14 cellular contexts compared by ENCODE assay signal in the genomic region with DNA sequence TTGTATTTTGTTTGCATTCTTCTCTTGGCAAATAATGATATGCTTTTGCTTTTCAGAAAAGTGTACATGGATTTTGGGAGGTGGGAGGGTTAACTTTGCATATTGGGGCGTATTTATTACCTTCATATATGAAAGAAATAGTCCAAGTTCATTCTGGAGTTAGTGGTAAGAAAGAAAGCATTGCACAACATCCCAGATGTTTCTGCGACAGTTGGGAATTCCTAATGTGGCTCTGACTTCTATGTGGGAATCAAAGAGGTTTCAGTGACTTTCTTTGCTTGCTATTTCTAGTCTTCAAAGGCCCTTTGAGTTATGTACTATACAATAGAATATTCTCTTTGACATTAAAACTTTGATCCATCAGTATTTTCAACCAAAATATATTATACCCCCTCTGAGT.
"Had no signal": no experiment of that assay in that cellular context is flagged by ENCODE, and none has a peak within 500 bp of the region (broad histone marks: within the 10 kb centered on the region; RNA-seq: fewer than 3 reads in every experiment).

No MANE protein-coding gene starts in this region.

- H3K4me1 ChIP-seq: gastroesophageal sphincter, heart left ventricle, pancreas had no signal

- H3K4me3 ChIP-seq: gastroesophageal sphincter, heart left ventricle, pancreas had no signal

- H3K27me3 ChIP-seq: gastroesophageal sphincter, heart left ventricle, pancreas had no signal

- H3K36me3 ChIP-seq: gastroesophageal sphincter, heart left ventricle, pancreas had no signal

- DNase-seq: activated CD4-positive, alpha-beta memory T cell treated with anti-CD3 and anti-CD28 coated beads for 36 hours; activated gamma-delta T cell treated with Interleukin-2 at 50 U/mL for 16 hours; activated T-cell treated with anti-CD3 and anti-CD28 coated beads for 4 hours; amniotic stem cell; effector memory CD8-positive, alpha-beta T cell; heart left ventricle; immature natural killer cell; left ventricle myocardium superior; naive thymus-derived CD8-positive, alpha-beta T cell; pancreas; stimulated activated naive CD4-positive, alpha-beta T cell; T-helper 17 cell had no signal

- H3K9me3 ChIP-seq: gastroesophageal sphincter, pancreas had no signal

- ATAC-seq: activated naive CD4-positive, alpha-beta T cell treated with anti-CD3 and anti-CD28 coated beads, Interleukin-2, amount 50 U/mL, for 72 hours; effector memory CD8-positive, alpha-beta T cell; gastroesophageal sphincter; heart left ventricle; left ventricle myocardium superior; naive thymus-derived CD8-positive, alpha-beta T cell; pancreas; T-helper 17 cell had no signal

- H3K27ac ChIP-seq: gastroesophageal sphincter, heart left ventricle, pancreas had no signal
